Comparison of ENCODE assay signal across 25 cellular contexts in genomic region chr9:127866535-127866934, GRCh38. TPM values are rescaled to one million over a fixed set of nuclear protein-coding genes. Genes with fewer than 3 reads are reported as not detected.
A peak's percentile ranks its signal among the peaks of the same experiment; 100 is the strongest.
DNase-seq lines count a peak whose midpoint lies in the region; ATAC-seq and TF ChIP-seq lines count a peak whose summit lies in the region.
"Had no signal": no experiment of that assay in that cellular context is flagged by ENCODE, and none has a peak within 500 bp of the region (broad histone marks: within the 10 kb centered on the region; RNA-seq: fewer than 3 reads in every experiment).

No MANE protein-coding gene starts in this region.

- no peak overlapping the region for H3K4me3 ChIP-seq in left ventricle myocardium inferior
- H3K4me3 ChIP-seq: adrenal gland, hepatocyte, neural progenitor cell, SJCRH30 had no signal

- H3K36me3 Mint-ChIP-seq in IgD-negative memory B cell = peaks cover 2% of the 10 kb centered on the region
- H3K36me3 Mint-ChIP-seq in naive B cell = no peaks in the 10 kb centered on the region

- DNase-seq in left ventricle myocardium inferior (no peak), left ventricle myocardium superior (no peak), naive B cell (no peak)
- DNase-seq in stimulated activated naive CD8-positive, alpha-beta T cell treated with anti-CD3 and anti-CD28 coated beads, Interleukin-15, amount 100 ng/mL, for 72 hours = no peak
- no peak for DNase-seq in stimulated activated naive CD4-positive, alpha-beta T cell (lab: John Stamatoyannopoulos, UW)
- no peak for DNase-seq in stimulated activated CD4-positive, alpha-beta T cell treated with anti-CD3 and anti-CD28 coated beads, Interleukin-4, amount 100 ng/mL, for 4 hours
- DNase-seq: activated naive CD4-positive, alpha-beta T cell treated with Interleukin-2 at 50 U/mL for 16 hours; activated T-cell treated with anti-CD3 and anti-CD28 coated beads, Interleukin-2, amount 50 U/mL, for 48 hours; C1 segment of cervical spinal cord; effector CD4-positive, alpha-beta T cell; immature natural killer cell; midbrain; NCI-H1105; NCI-H2081; NCI-H226; SJCRH30; stimulated activated CD4-positive, alpha-beta T cell treated with anti-CD3 and anti-CD28 coated beads, Interleukin-15, amount 100 ng/mL, for 24 hours; T-helper 1 cell had no signal

- H3K4me1 ChIP-seq in left ventricle myocardium inferior = peaks cover 93% of the 10 kb centered on the region
- H3K4me1 ChIP-seq: neural progenitor cell had no signal

- H3K9me3 Mint-ChIP-seq in IgD-negative memory B cell (no peaks in the 10 kb centered on the region), naive B cell (no peaks in the 10 kb centered on the region)
- no peaks in the 10 kb centered on the region for H3K9me3 Mint-ChIP-seq in stimulated activated naive CD8-positive, alpha-beta T cell treated with anti-CD3 and anti-CD28 coated beads, Interleukin-15, amount 100 ng/mL, for 72 hours
- H3K9me3 Mint-ChIP-seq: immature natural killer cell, neural progenitor cell had no signal

- no peak for TF ChIP-seq CTCF in left ventricle myocardium inferior (IDR thresholded peaks at IDR 0.05; ENCODE audit: borderline replicate concordance)

- ATAC-seq in left ventricle myocardium superior = no peak
- ATAC-seq in naive B cell (ENCODE audit: low read depth in 2 of 2) = peak in 1 of 2 donors; percentile 15
- ATAC-seq in stimulated activated naive CD8-positive, alpha-beta T cell treated with anti-CD3 and anti-CD28 coated beads, Interleukin-15, amount 100 ng/mL, for 72 hours = no peak
- ATAC-seq in GM19351 (IDR thresholded peaks at IDR 0.05; ENCODE audit: unreplicated experiment) = no peak
- ATAC-seq: left lobe of liver, sciatic nerve had no signal

- H3K36me3 ChIP-seq in left ventricle myocardium inferior = peaks cover 37% of the 10 kb centered on the region
- H3K36me3 ChIP-seq: neural progenitor cell, SJCRH30 had no signal

- H3K4me3 Mint-ChIP-seq in IgD-negative memory B cell (peak overlapping the region in 3 of 4 donors; percentile 7 to 77 (median 65)), naive B cell (no peak overlapping the region)
- no peak overlapping the region for H3K4me3 Mint-ChIP-seq in stimulated activated naive CD8-positive, alpha-beta T cell treated with anti-CD3 and anti-CD28 coated beads, Interleukin-15, amount 100 ng/mL, for 72 hours
- H3K4me3 Mint-ChIP-seq: immature natural killer cell had no signal

- H3K27me3 Mint-ChIP-seq in IgD-negative memory B cell (no peaks in the 10 kb centered on the region), naive B cell (no peaks in the 10 kb centered on the region)
- no peaks in the 10 kb centered on the region for H3K27me3 Mint-ChIP-seq in stimulated activated naive CD8-positive, alpha-beta T cell treated with anti-CD3 and anti-CD28 coated beads, Interleukin-15, amount 100 ng/mL, for 72 hours

- H3K27me3 ChIP-seq in left ventricle myocardium inferior (ENCODE audit: low read depth) = no peaks in the 10 kb centered on the region
- H3K27me3 ChIP-seq: adrenal gland, hepatocyte, neural progenitor cell, SJCRH30 had no signal

- no peaks in the 10 kb centered on the region for H3K9me3 ChIP-seq in left ventricle myocardium inferior (replicated peaks)
- H3K9me3 ChIP-seq: adrenal gland, SJCRH30 had no signal

- H3K4me1 Mint-ChIP-seq in IgD-negative memory B cell (peaks cover 34 to 38% (median 34%) of the 10 kb centered on the region in 3 donors), naive B cell (peaks cover 30 to 57% (median 32%) of the 10 kb centered on the region in 3 donors)
- peaks cover 30% of the 10 kb centered on the region for H3K4me1 Mint-ChIP-seq in stimulated activated naive CD8-positive, alpha-beta T cell treated with anti-CD3 and anti-CD28 coated beads, Interleukin-15, amount 100 ng/mL, for 72 hours

- H3K27ac ChIP-seq in left ventricle myocardium inferior (replicated peaks) = peak overlapping the region; percentile 97
- H3K27ac ChIP-seq: hepatocyte, neural progenitor cell, SJCRH30 had no signal

- H3K27ac Mint-ChIP-seq in IgD-negative memory B cell (peak overlapping the region; percentile 87 to 93 (median 92)), naive B cell (peak overlapping the region in 5 of 6 donors; percentile 14 to 88 (median 29))
- H3K27ac Mint-ChIP-seq in stimulated activated naive CD8-positive, alpha-beta T cell treated with anti-CD3 and anti-CD28 coated beads, Interleukin-15, amount 100 ng/mL, for 72 hours = no peak overlapping the region

- intact Hi-C loops in left ventricle myocardium inferior (cut with micrococcal nuclease) = no loop called here
- intact Hi-C loops in left ventricle myocardium superior (cut with micrococcal nuclease) = no loop called here

RNA-seq across cellular contexts. Expression of gene AK1, which starts 10.9 kb away (rescaled TPM):
- total RNA-seq in left ventricle myocardium inferior = 844 TPM
- 853 TPM for total RNA-seq in left ventricle myocardium superior
- polyA plus RNA-seq in IgD-negative memory B cell = 0.10 TPM
- not detected for polyA plus RNA-seq in naive B cell (ENCODE audit: low read depth in 6 of 6)

RNA-seq across cellular contexts. Expression of gene ENG, which starts 12.1 kb away (rescaled TPM):
- 139 TPM for total RNA-seq in left ventricle myocardium inferior
- total RNA-seq in left ventricle myocardium superior = 134 TPM
- polyA plus RNA-seq in IgD-negative memory B cell = 1.8 TPM
- 1 to 10 TPM in 5 of 6 donors, not detected in 1; 3.5 to 8.2 (median 5.8) TPM for polyA plus RNA-seq in naive B cell (ENCODE audit: low read depth in 6 of 6)

RNA-seq across cellular contexts. Expression of gene ST6GALNAC6, which starts 32.9 kb away (rescaled TPM):
- total RNA-seq in left ventricle myocardium inferior (48.4 TPM), left ventricle myocardium superior (50.5 TPM)
- polyA plus RNA-seq in IgD-negative memory B cell (38.9 TPM), naive B cell (ENCODE audit: low read depth in 6 of 6) (10 to 100 TPM; 17.2 to 27.8 (median 19.8) TPM)

RNA-seq across cellular contexts. Expression of gene ST6GALNAC4, which starts 50.3 kb away (rescaled TPM):
- total RNA-seq in left ventricle myocardium inferior (31.3 TPM), left ventricle myocardium superior (28.5 TPM)
- polyA plus RNA-seq in IgD-negative memory B cell (32.5 TPM), naive B cell (ENCODE audit: low read depth in 6 of 6) (10 to 100 TPM; 19.7 to 36.6 (median 25.0) TPM)

Comparison
In these comparisons a context has a peak if more than half of its experiments do, and no peak if none do; other contexts are left out.
1. H3K27ac Mint-ChIP-seq: peak in IgD-negative memory B cell (3 of 3) and naive B cell (5 of 6); none in stimulated activated naive CD8-positive, alpha-beta T cell treated with anti-CD3 and anti-CD28 coated beads, Interleukin-15, amount 100 ng/mL, for 72 hours (0 of 2).
2. H3K4me3 Mint-ChIP-seq: peak in IgD-negative memory B cell (3 of 4); none in naive B cell (0 of 8) and stimulated activated naive CD8-positive, alpha-beta T cell treated with anti-CD3 and anti-CD28 coated beads, Interleukin-15, amount 100 ng/mL, for 72 hours (0 of 2).